13 cellular contexts compared by ENCODE assay signal in the genomic region with DNA sequence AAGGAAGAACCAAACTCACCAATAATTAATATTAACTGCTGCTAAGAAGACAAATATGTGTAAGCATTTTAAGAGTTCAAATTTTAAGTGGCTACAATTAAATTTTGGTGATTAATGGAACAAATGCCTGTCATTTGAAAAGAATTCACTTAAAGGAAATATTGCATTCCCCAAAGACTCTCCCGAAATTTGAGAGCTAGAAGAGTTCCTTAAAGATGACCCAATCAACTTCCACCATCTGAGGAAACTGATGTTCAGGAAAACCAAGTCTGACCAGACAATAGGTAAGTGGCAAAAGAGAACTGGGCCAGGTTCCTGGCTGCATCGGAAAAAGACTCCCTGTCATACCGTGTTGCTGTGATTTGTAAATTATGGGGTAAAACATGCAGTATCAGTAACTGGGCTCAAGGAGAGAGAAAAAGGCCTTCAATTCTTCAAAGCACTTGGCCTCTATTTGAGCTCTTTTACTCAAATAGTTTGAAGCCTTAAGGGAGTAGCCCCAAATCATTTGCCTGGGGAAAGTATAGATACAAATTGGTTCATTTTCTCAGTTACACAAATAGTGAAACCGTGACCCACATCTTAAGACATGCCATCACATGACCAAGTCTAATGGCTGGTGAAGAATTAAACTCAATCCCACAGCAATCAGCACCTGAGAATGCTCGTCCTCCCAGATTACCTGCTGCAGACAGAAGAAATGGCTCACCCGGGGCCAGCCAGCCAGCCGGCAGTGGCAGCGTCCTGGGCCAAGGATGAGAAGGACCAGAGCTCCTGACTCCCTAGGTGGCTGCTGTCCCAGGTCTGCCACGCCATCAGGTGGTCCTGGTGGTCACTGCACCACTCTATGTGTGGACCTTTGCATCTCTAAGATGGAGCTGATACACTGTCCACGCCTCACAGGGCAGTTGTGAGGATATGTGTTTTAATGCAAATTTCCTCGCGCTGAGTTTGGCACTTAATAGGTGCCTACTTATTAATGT.
DNase-seq lines count a peak whose midpoint lies in the region; ATAC-seq, FAIRE-seq and TF ChIP-seq lines count a peak whose summit lies in the region.
"Had no signal": no experiment of that assay in that cellular context is flagged by ENCODE, and none has a peak within 500 bp of the region (broad histone marks: within the 10 kb centered on the region; RNA-seq: fewer than 3 reads in every experiment).

No MANE protein-coding gene starts in this region.

- peaks cover 16% of the 10 kb centered on the region for H3K4me1 Mint-ChIP-seq in nephron progenitor cell
- H3K4me1 Mint-ChIP-seq in naive thymus-derived CD8-positive, alpha-beta T cell, result no peaks in the 10 kb centered on the region

- in situ Hi-C loops in K562 (cut with MboI), result no loop called here

- no peaks in the 10 kb centered on the region for H4K20me1 ChIP-seq in HCT116 (ENCODE audit: insufficient read depth)
- H4K20me1 ChIP-seq in K562 (replicated peaks; ENCODE audit: control insufficient read depth, insufficient read depth, low read length), result no peaks in the 10 kb centered on the region

- H3K4me1 ChIP-seq in HCT116 (ENCODE audit: control insufficient read depth in 1 of 2, insufficient read depth in 2 of 2, low read length in 2 of 2) (no peaks in the 10 kb centered on the region), K562 (replicated peaks in 1 of 2; ENCODE audit: control insufficient read depth in 2 of 2, insufficient read depth in 2 of 2, low read length in 2 of 2) (no peaks in the 10 kb centered on the region)
- H3K4me1 ChIP-seq: esophagus muscularis mucosa had no signal

- RAD21 ChIA-PET in HCT116 (lab: Charles Lee; ENCODE audit: low non-redundant PET in 1 of 2, low total read pairs in 2 of 2, uncharacterized antibody in 2 of 2, unreplicated experiment in 2 of 2), result no interaction called here

- POLR2A ChIA-PET in HCT116 (lab: Charles Lee) (no interaction called here), K562 (lab: Yijun Ruan, JAX) (interaction anchor here (0.6 to 1.1 kb wide), 7 partner anchors 8 to 942 kb away, joined by 3 to 5 read pairs (median 3); no protein-coding TSS in a partner anchor)
- POLR2A ChIA-PET in naive thymus-derived CD8-positive, alpha-beta T cell (lab: Charles Lee), result no interaction called here

- no peaks in the 10 kb centered on the region for H3K36me3 ChIP-seq in HCT116 (ENCODE audit: control insufficient read depth in 1 of 2, insufficient read depth in 2 of 2, low read length in 2 of 2)
- no peaks in the 10 kb centered on the region for H3K36me3 ChIP-seq in K562 (ENCODE audit: control insufficient read depth, insufficient read depth, low read length)
- no peaks in the 10 kb centered on the region for H3K36me3 ChIP-seq in MG63

- H3K27me3 ChIP-seq in HCT116 (ENCODE audit: insufficient read depth, low read length) (0 out of 2 replicates have a peak, but pooled peaks cover 2% of the 10 kb centered on the region), K562 (ENCODE audit: control insufficient read depth in 2 of 2, insufficient read depth in 2 of 2, low read length in 2 of 2) (peaks cover 13 to 28% of the 10 kb centered on the region in 2 experiments), MG63 (no peaks in the 10 kb centered on the region)
- H3K27me3 ChIP-seq: esophagus muscularis mucosa had no signal

- peak; percentile 74 for DNase-seq in ELF-1 (ENCODE audit: low read depth, low spot score)
- DNase-seq in HCT116 (ENCODE audit: low read depth, low spot score), result peak; percentile 10
- DNase-seq in K562 (ENCODE audit: extremely low read depth in 1 of 4, low spot score in 3 of 4), result peak; percentile 14 to 22 (median 14)
- peak; percentile 56 for DNase-seq in nephron progenitor cell
- DNase-seq in naive thymus-derived CD8-positive, alpha-beta T cell, result no peak
- DNase-seq in MG63, result no peak
- DNase-seq: activated CD8-positive, alpha-beta memory T cell treated with anti-CD3 and anti-CD28 coated beads, Interleukin-2, amount 50 U/mL, for 48 hours; Calu3; kidney glomerular epithelial cell; stimulated activated CD4-positive, alpha-beta T cell treated with anti-CD3 and anti-CD28 coated beads, Interleukin-2, amount 100 ng/mL, for 48 hours had no signal

- H3K27ac Mint-ChIP-seq in nephron progenitor cell, result no peak overlapping the region
- no peak overlapping the region for H3K27ac Mint-ChIP-seq in naive thymus-derived CD8-positive, alpha-beta T cell
- H3K27ac Mint-ChIP-seq: T-helper 2 cell treated with Interferon-gamma antibody and Interleukin-4, amounts not matched to agents 5 μg/mL and 100 μg/mL, for 36 hours had no signal

- H3K4me3 Mint-ChIP-seq in nephron progenitor cell, result no peak overlapping the region
- no peak overlapping the region for H3K4me3 Mint-ChIP-seq in naive thymus-derived CD8-positive, alpha-beta T cell
- H3K4me3 Mint-ChIP-seq: T-helper 2 cell treated with Interferon-gamma antibody and Interleukin-4, amounts not matched to agents 5 μg/mL and 100 μg/mL, for 36 hours had no signal

- H3K4me3 ChIP-seq in HCT116 (replicated peaks in 1 of 2; ENCODE audit: low read depth in 1 of 2, low read length in 2 of 2) (no peak overlapping the region), K562 (no peak overlapping the region), MG63 (no peak overlapping the region)
- H3K4me3 ChIP-seq: esophagus muscularis mucosa had no signal

- H2AFZ ChIP-seq in HCT116 (ENCODE audit: low read depth, low read length, poor library complexity, severe bottlenecking), result no peak overlapping the region
- H2AFZ ChIP-seq in K562 (ENCODE audit: low read depth, low read length), result no peak overlapping the region

- no peaks in the 10 kb centered on the region for H3K36me3 Mint-ChIP-seq in nephron progenitor cell (ENCODE audit: low read depth)
- peaks cover 0 to 2% (median 0%) of the 10 kb centered on the region in 3 donors for H3K36me3 Mint-ChIP-seq in naive thymus-derived CD8-positive, alpha-beta T cell

- H3K27me3 Mint-ChIP-seq in nephron progenitor cell (ENCODE audit: low read depth, poor library complexity), result peaks cover 9% of the 10 kb centered on the region
- H3K27me3 Mint-ChIP-seq in naive thymus-derived CD8-positive, alpha-beta T cell, result no peaks in the 10 kb centered on the region

- no peak for FAIRE-seq in K562 (lab: Jason Lieb, UNC)

- H3K9me3 ChIP-seq in HCT116 (ENCODE audit: control insufficient read depth in 1 of 2, insufficient read depth in 1 of 2, low read depth in 1 of 2, low read length in 2 of 2) (no peaks in the 10 kb centered on the region), K562 (replicated peaks; ENCODE audit: control insufficient read depth, insufficient read depth, low read depth, low read length) (no peaks in the 10 kb centered on the region), MG63 (no peaks in the 10 kb centered on the region)
- H3K9me3 ChIP-seq: esophagus muscularis mucosa had no signal

- TF ChIP-seq CTCF in HCT116 (IDR thresholded peaks at IDR 0.05 in 2 of 3, conservative IDR thresholded peaks at IDR 0.05 in 1 of 3; ENCODE audit: borderline replicate concordance in 1 of 3, insufficient read depth in 1 of 3, low read depth in 2 of 3, low read length in 2 of 3), result peak; percentile 36 to 40 (median 38); a peak in 4 of 6 replicates
- peak; percentile 42 to 55 (median 52); a peak in 5 of 6 replicates for TF ChIP-seq CTCF in K562 (IDR thresholded peaks at IDR 0.05 in 2 of 3, conservative IDR thresholded peaks at IDR 0.05 in 1 of 3; ENCODE audit: insufficient read depth in 2 of 3, low read depth in 1 of 3, low read length in 3 of 3)
- peak; percentile 64 for TF ChIP-seq CTCF in nephron progenitor cell (IDR thresholded peaks at IDR 0.05)

- WGBS in K562 (ENCODE audit: insufficient coverage, low coverage, missing lambda C conversion rate), result 15% methylated on average over 12 of the region's 12 CpGs

- H3K9me2 ChIP-seq in HCT116 (ENCODE audit: insufficient read depth), result no peaks in the 10 kb centered on the region

- ATAC-seq in HCT116 (peak; percentile 84), K562 (peak; percentile 84), GM18870 (IDR thresholded peaks at IDR 0.05; ENCODE audit: unreplicated experiment) (no peak)
- ATAC-seq in naive thymus-derived CD8-positive, alpha-beta T cell, result no peak

- no peak overlapping the region for H3K9ac ChIP-seq in HCT116 (ENCODE audit: low read length)
- no peak overlapping the region for H3K9ac ChIP-seq in K562 (ENCODE audit: insufficient read depth in 1 of 2, low read depth in 2 of 2, low read length in 2 of 2)

- no peak overlapping the region for H3K27ac ChIP-seq in HCT116 (ENCODE audit: low read depth, low read length)
- no peak overlapping the region for H3K27ac ChIP-seq in K562 (ENCODE audit: extremely low read depth, low read depth, low read length)
- H3K27ac ChIP-seq: esophagus muscularis mucosa had no signal

- no peaks in the 10 kb centered on the region for H3K79me2 ChIP-seq in HCT116 (ENCODE audit: insufficient read depth, low read length)
- no peaks in the 10 kb centered on the region for H3K79me2 ChIP-seq in K562 (ENCODE audit: control insufficient read depth, insufficient read depth, low read length)

- intact Hi-C loops in HCT116 (cut with micrococcal nuclease), result no loop called here
- intact Hi-C loops in K562 (cut with micrococcal nuclease), result no loop called here

- H3K9me3 Mint-ChIP-seq in nephron progenitor cell, result no peaks in the 10 kb centered on the region
- no peaks in the 10 kb centered on the region for H3K9me3 Mint-ChIP-seq in naive thymus-derived CD8-positive, alpha-beta T cell
- H3K9me3 Mint-ChIP-seq: T-helper 2 cell treated with Interferon-gamma antibody and Interleukin-4, amounts not matched to agents 5 μg/mL and 100 μg/mL, for 36 hours had no signal

- TF ChIP-seq EP300 in K562 (IDR thresholded peaks at IDR 0.05; ENCODE audit: low read length), result no peak

- peak; percentile 63 for TF ChIP-seq RAD21 in HCT116 (IDR thresholded peaks at IDR 0.05; ENCODE audit: low read depth)
- TF ChIP-seq RAD21 in K562 (CRISPR knock-in tag; conservative IDR thresholded peaks at IDR 0.05 in 1 of 2, IDR thresholded peaks at IDR 0.05 in 1 of 2), result peak in 1 of 2 experiments; percentile 59; a peak in 2 of 4 replicates

- no peaks in the 10 kb centered on the region for H3K9me1 ChIP-seq in K562 (ENCODE audit: control insufficient read depth, insufficient read depth, low read length)

- CTCF ChIA-PET in HCT116 (lab: Charles Lee) (interaction anchor here (0.7 to 1.7 kb wide), 7 partner anchors 209 to 384 kb away, joined by 3 to 7 read pairs (median 4); no protein-coding TSS in a partner anchor), K562 (lab: Yijun Ruan, JAX; ENCODE audit: low intra/inter-chr PET ratio) (no interaction called here)

- TF ChIP-seq POLR2A in HCT116 (IDR thresholded peaks at IDR 0.05; ENCODE audit: borderline replicate concordance, extremely low read depth, insufficient read depth, insufficient read length) (no peak), K562 (conservative IDR thresholded peaks at IDR 0.05) (no peak)

- BruUV-seq in HCT116 (replicated peaks; lab: Mats Ljungman, UMichigan) (no TSS peak), K562 (replicated peaks; lab: Mats Ljungman, UMichigan) (no TSS peak)

- H3K4me2 ChIP-seq in HCT116 (ENCODE audit: low read length) (no peak overlapping the region), K562 (ENCODE audit: insufficient read depth, low read length) (no peak overlapping the region)

TF ChIP-seq in HCT116, 20 proteins besides CTCF, POLR2A, EP300 and RAD21 (continues in another document):
- TF ChIP-seq SIN3A (IDR thresholded peaks at IDR 0.05; ENCODE audit: low read depth) (no peak), SRF (IDR thresholded peaks at IDR 0.05; ENCODE audit: low read depth) (no peak)

TF ChIP-seq in K562, 482 proteins besides CTCF, POLR2A, EP300 and RAD21 (continues in another document):
- TF ChIP-seq SMC3 (conservative IDR thresholded peaks at IDR 0.05; ENCODE audit: insufficient read depth, low read depth, low read length), result 0 out of 2 replicates have a peak, but pooled peaks have one; percentile 14

Comparison
In these comparisons a context has a peak if more than half of its experiments do, and no peak if none do; other contexts are left out.
1. DNase-seq: peak in ELF-1 (single experiment), HCT116 (single experiment), K562 (4 of 4) and nephron progenitor cell (single experiment); none in naive thymus-derived CD8-positive, alpha-beta T cell (0 of 10) and MG63 (single experiment).
2. ATAC-seq: peak in HCT116 (single experiment) and K562 (single experiment); none in naive thymus-derived CD8-positive, alpha-beta T cell (0 of 2) and GM18870 (single experiment).
3. Peak in every context shown above with its lines, with median percentiles within 50 percentile points of each other: CTCF ChIP-seq.